Comparison of ENCODE assay signal across 8 cellular contexts in genomic region chr1:27830621-27831424, GRCh38. TPM values are rescaled to one million over a fixed set of nuclear protein-coding genes. Genes with fewer than 3 reads are reported as not detected.
DNase-seq lines count a peak whose midpoint lies in the region; ATAC-seq and TF ChIP-seq lines count a peak whose summit lies in the region.

TSS of gene PPP1R8 (plus strand) at chr1:27830782. CDS start at chr1:27830836, 54 bp downstream.

- TF ChIP-seq CTCF in coronary artery (IDR thresholded peaks at IDR 0.05), result no peak

- peak within 1 kb of the TSS; percentile 83 for H3K4me3 ChIP-seq in coronary artery

- H3K27ac Mint-ChIP-seq in activated CD4-positive, alpha-beta T cell treated with anti-CD3 and anti-CD28 coated beads, Interleukin-2, amount 10 ng/mL, durations not matched to agents 24 days and 14 days, result peak within 1 kb of the TSS; percentile 90

- peak within 1 kb of the TSS; percentile 95 for H3K4me3 Mint-ChIP-seq in activated CD4-positive, alpha-beta T cell treated with anti-CD3 and anti-CD28 coated beads, Interleukin-2, amount 10 ng/mL, durations not matched to agents 24 days and 14 days

- no peaks in the 10 kb centered on the region for H3K9me3 Mint-ChIP-seq in activated CD4-positive, alpha-beta T cell treated with anti-CD3 and anti-CD28 coated beads, Interleukin-2, amount 10 ng/mL, durations not matched to agents 24 days and 14 days

- H3K36me3 Mint-ChIP-seq in activated CD4-positive, alpha-beta T cell treated with anti-CD3 and anti-CD28 coated beads, Interleukin-2, amount 10 ng/mL, durations not matched to agents 24 days and 14 days (ENCODE audit: low read depth), result peaks cover 24% of the 10 kb centered on the region

- TF ChIP-seq POLR2A in GM19193 (IDR thresholded peaks at IDR 0.05; ENCODE audit: extremely low read depth, insufficient read depth, insufficient read length), result peak; percentile 97

- H3K4me1 Mint-ChIP-seq in activated CD4-positive, alpha-beta T cell treated with anti-CD3 and anti-CD28 coated beads, Interleukin-2, amount 10 ng/mL, durations not matched to agents 24 days and 14 days, result peaks cover 22% of the 10 kb centered on the region

- no peaks in the 10 kb centered on the region for H3K27me3 Mint-ChIP-seq in activated CD4-positive, alpha-beta T cell treated with anti-CD3 and anti-CD28 coated beads, Interleukin-2, amount 10 ng/mL, durations not matched to agents 24 days and 14 days

- peak; percentile 90 for ATAC-seq in HG03442 (IDR thresholded peaks at IDR 0.05; ENCODE audit: unreplicated experiment)

- intact Hi-C loops in activated CD4-positive, alpha-beta T cell treated with anti-CD3 and anti-CD28 coated beads, Interleukin-2, amount 10 ng/mL, durations not matched to agents 24 days and 14 days (cut with micrococcal nuclease), result loop anchor here (2.0 kb wide), 3 partner anchors 58 to 162 kb away; partner anchors contain the start of genes FAM76A and STX12

- DNase-seq in AML-193 (lab: John Stamatoyannopoulos, UW) (peak; percentile 89), NCI-H524 treated with DMSO at 0.1 percent for 48 hours (lab: John Stamatoyannopoulos, UW) (peak; percentile 77), coronary artery (ENCODE audit: low spot score) (peak; percentile 95), left kidney (ENCODE audit: low read depth, low spot score) (peak; percentile 99)
- peak; percentile 97 for DNase-seq in activated CD4-positive, alpha-beta T cell treated with anti-CD3 and anti-CD28 coated beads, Interleukin-2, amount 10 ng/mL, durations not matched to agents 24 days and 14 days
- peak; percentile 91 to 92 for DNase-seq in stimulated activated CD4-positive, alpha-beta T cell treated with anti-CD3 and anti-CD28 coated beads, Interleukin-2, amount 100 ng/mL, for 24 hours

- H3K27ac ChIP-seq in coronary artery, result peak within 1 kb of the TSS; percentile 87 to 88

RNA-seq across cellular contexts. Expression of gene PPP1R8, which starts in this region (rescaled TPM):
- 80.3 TPM in 2 replicates for total RNA-seq in activated CD4-positive, alpha-beta T cell treated with anti-CD3 and anti-CD28 coated beads, Interleukin-2, amount 10 ng/mL, durations not matched to agents 24 days and 14 days

Comparison
In these comparisons a context has a peak if more than half of its experiments do, and no peak if none do; other contexts are left out.
1. Peak in every context shown above with its lines: DNase-seq, ATAC-seq, H3K4me3 ChIP-seq and H3K27ac ChIP-seq.